ENCODE assay signal across 14 cellular contexts in genomic region chr12:16358896-16359295, GRCh38. TPM values are rescaled to one million over a fixed set of nuclear protein-coding genes. Genes with fewer than 3 reads are reported as not detected.
DNase-seq lines count a peak whose midpoint lies in the region; ATAC-seq and TF ChIP-seq lines count a peak whose summit lies in the region.
"Had no signal": no experiment of that assay in that cellular context is flagged by ENCODE, and none has a peak within 500 bp of the region (broad histone marks: within the 10 kb centered on the region; RNA-seq: fewer than 3 reads in every experiment).

No MANE protein-coding gene starts in this region.

- in situ Hi-C loops in KBM-7 (cut with MboI; ENCODE audit: low pct_unique_long_range_greater_than_20kb, low sequenced_read_pairs) = loop anchor here (25.0 kb wide), 1 partner anchor 172 kb away; no protein-coding TSS in a partner anchor

- DNase-seq in NOMO-1 treated with DMSO at 0.1 percent for 48 hours (lab: John Stamatoyannopoulos, UW; ENCODE audit: unreplicated experiment) = peak; percentile 13
- no peak for DNase-seq in NOMO-1 (lab: John Stamatoyannopoulos, UW; ENCODE audit: unreplicated experiment in 2 of 2)
- DNase-seq in KBM-7 = peak; percentile 38
- no peak for DNase-seq in WTC11 (ENCODE audit: low spot score)
- no peak for DNase-seq in substantia nigra (lab: John Stamatoyannopoulos, UW)
- DNase-seq in T-helper 17 cell = no peak
- DNase-seq in DMS153 (lab: John Stamatoyannopoulos, UW) = no peak
- DNase-seq: Calu3; CD4-positive, alpha-beta T cell; DND-41; NCI-H1048; NCI-H69; RPMI8226 had no signal

- no peaks in the 10 kb centered on the region for H3K27me3 Mint-ChIP-seq in WTC11 (ENCODE audit: low read depth)
- H3K27me3 Mint-ChIP-seq in T-helper 17 cell = no peaks in the 10 kb centered on the region
- H3K27me3 Mint-ChIP-seq: CD4-positive, alpha-beta T cell had no signal

- CTCF ChIA-PET in WTC11 (lab: Charles Lee) = interaction anchor here (0.6 to 0.9 kb wide), 4 partner anchors 13 to 845 kb away, joined by 3 to 5 read pairs (median 4); no protein-coding TSS in a partner anchor

- H3K4me1 ChIP-seq in subcutaneous abdominal adipose tissue (ENCODE audit: control insufficient read depth in 5 of 5, insufficient read depth in 5 of 5, low read length in 5 of 5) = peaks cover 2 to 77% (median 38%) of the 10 kb centered on the region in 5 donors

- ATAC-seq in WTC11 = no peak
- ATAC-seq in T-helper 17 cell = no peak

- H3K27ac Mint-ChIP-seq in WTC11 = peak overlapping the region; percentile 2; the same call in 1 of the 2 replicates
- H3K27ac Mint-ChIP-seq in T-helper 17 cell = no peak overlapping the region
- H3K27ac Mint-ChIP-seq: CD4-positive, alpha-beta T cell had no signal

- peaks cover 92% of the 10 kb centered on the region for H3K36me3 Mint-ChIP-seq in WTC11
- no peaks in the 10 kb centered on the region for H3K36me3 Mint-ChIP-seq in T-helper 17 cell (ENCODE audit: low read depth)

- no peak for TF ChIP-seq CTCF in WTC11 (IDR thresholded peaks at IDR 0.05)

- H3K9me3 ChIP-seq in subcutaneous abdominal adipose tissue (ENCODE audit: control insufficient read depth in 5 of 5, low read length in 5 of 5) = no peaks in the 10 kb centered on the region
- no peaks in the 10 kb centered on the region for H3K9me3 ChIP-seq in T-helper 17 cell (ENCODE audit: control insufficient read depth, low read length, poor library complexity, severe bottlenecking)

- H3K27ac ChIP-seq in subcutaneous abdominal adipose tissue (ENCODE audit: low read depth, low read length) (peak overlapping the region; percentile 64), substantia nigra (ENCODE audit: low read depth, low read length, poor library complexity, severe bottlenecking) (no peak overlapping the region)

- H3K9me3 Mint-ChIP-seq in WTC11 = no peaks in the 10 kb centered on the region

- H3K9ac ChIP-seq in subcutaneous abdominal adipose tissue (ENCODE audit: low read length in 5 of 5) = no peak overlapping the region

- H3K4me1 Mint-ChIP-seq in WTC11 = peaks cover 15% of the 10 kb centered on the region
- no peaks in the 10 kb centered on the region for H3K4me1 Mint-ChIP-seq in T-helper 17 cell

- no peaks in the 10 kb centered on the region for H3K27me3 ChIP-seq in subcutaneous abdominal adipose tissue (ENCODE audit: control insufficient read depth in 5 of 5, insufficient read depth in 4 of 5, low read length in 5 of 5)

- H3K36me3 ChIP-seq in subcutaneous abdominal adipose tissue (ENCODE audit: control insufficient read depth in 5 of 5, insufficient read depth in 5 of 5, low read length in 5 of 5) = peaks cover 20 to 65% (median 49%) of the 10 kb centered on the region in 5 donors

- H3K4me3 Mint-ChIP-seq in WTC11 (no peak overlapping the region), T-helper 17 cell (no peak overlapping the region)
- H3K4me3 Mint-ChIP-seq: CD4-positive, alpha-beta T cell had no signal

- POLR2A ChIA-PET in WTC11 (lab: Charles Lee) = no interaction called here

- no peak overlapping the region for H3K4me3 ChIP-seq in subcutaneous abdominal adipose tissue (ENCODE audit: low read depth in 1 of 5, low read length in 5 of 5)

TF ChIP-seq in WTC11, 78 proteins besides CTCF, POLR2A, EP300 and RAD21 (continues in another document):
- no peak for TF ChIP-seq TP53 (CRISPR knock-in tag; IDR thresholded peaks at IDR 0.05)
- TF ChIP-seq FOXJ3 (CRISPR knock-in tag; IDR thresholded peaks at IDR 0.05; ENCODE audit: borderline replicate concordance) = no peak
- TF ChIP-seq ARID4B (CRISPR knock-in tag; IDR thresholded peaks at IDR 0.05; ENCODE audit: borderline replicate concordance) = no peak
- no peak for TF ChIP-seq NFATC4 (CRISPR knock-in tag; IDR thresholded peaks at IDR 0.05)
- TF ChIP-seq E2F1 (CRISPR knock-in tag; IDR thresholded peaks at IDR 0.05) = no peak
- no peak for TF ChIP-seq EMX1 (CRISPR knock-in tag; IDR thresholded peaks at IDR 0.05)
- no peak for TF ChIP-seq ELF4 (CRISPR knock-in tag; IDR thresholded peaks at IDR 0.05; ENCODE audit: low read depth)
- no peak for TF ChIP-seq CDX4 (CRISPR knock-in tag; IDR thresholded peaks at IDR 0.05; ENCODE audit: borderline replicate concordance)
- no peak for TF ChIP-seq ERG (CRISPR knock-in tag; IDR thresholded peaks at IDR 0.05)
- TF ChIP-seq ZNF416 (CRISPR knock-in tag; IDR thresholded peaks at IDR 0.05) = no peak
- TF ChIP-seq SOX15 (CRISPR knock-in tag; IDR thresholded peaks at IDR 0.05) = no peak
- TF ChIP-seq CREB1 (CRISPR knock-in tag; IDR thresholded peaks at IDR 0.05) = no peak
- no peak for TF ChIP-seq ATF6 (CRISPR knock-in tag; IDR thresholded peaks at IDR 0.05)
- no peak for TF ChIP-seq IRF2 (CRISPR knock-in tag; IDR thresholded peaks at IDR 0.05; ENCODE audit: borderline replicate concordance, low read depth)
- TF ChIP-seq FOXP1 (CRISPR knock-in tag; IDR thresholded peaks at IDR 0.05; ENCODE audit: borderline replicate concordance) = no peak

RNA-seq across cellular contexts. Expression of gene MGST1, which starts 11.5 kb away (rescaled TPM):
- total RNA-seq in WTC11 (2021) = 285 to 344 TPM (median 324 TPM) in 3 replicates
- 1 to 10 TPM in 1 of 2 donors, not detected in 1; 1.0 TPM for total RNA-seq in T-helper 17 cell

Comparison
In these comparisons a context has a peak if more than half of its experiments do, and no peak if none do; other contexts are left out.
1. DNase-seq: peak in NOMO-1 treated with DMSO at 0.1 percent for 48 hours (single experiment) and KBM-7 (single experiment); none in NOMO-1 (0 of 2), WTC11 (single experiment), substantia nigra (0 of 49), T-helper 17 cell (0 of 3) and DMS153 (single experiment).
2. RNA of gene MGST1, which starts 11.5 kb away (total RNA-seq): 285 to 344 TPM in WTC11; 1.0 TPM in T-helper 17 cell; every median in the first group is over 100 times any median in the second.